Comparison of ENCODE assay signal across 25 cellular contexts in the genomic region with DNA sequence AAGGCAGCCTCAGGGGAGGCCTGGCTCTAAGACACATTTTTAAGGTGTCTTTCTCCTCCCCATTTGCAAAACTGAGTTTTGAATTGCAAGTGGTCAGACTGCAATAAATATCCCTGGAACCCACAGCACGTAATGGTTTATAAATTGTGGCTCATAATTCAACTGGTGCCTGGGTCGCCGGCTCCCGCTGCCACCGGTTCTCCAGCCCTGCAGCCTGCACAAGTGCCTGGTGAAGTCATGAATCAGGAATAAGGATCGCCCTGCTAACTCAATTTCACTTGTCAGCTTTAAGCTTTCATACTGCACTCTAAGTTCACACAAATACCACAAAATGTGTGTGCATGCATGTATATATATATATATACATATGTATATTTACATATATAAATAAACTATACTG.
DNase-seq lines count a peak whose midpoint lies in the region; ATAC-seq, FAIRE-seq and TF ChIP-seq lines count a peak whose summit lies in the region.
"Had no signal": no experiment of that assay in that cellular context is flagged by ENCODE, and none has a peak within 500 bp of the region (broad histone marks: within the 10 kb centered on the region; RNA-seq: fewer than 3 reads in every experiment).

No MANE protein-coding gene starts in this region.

- H4K8ac ChIP-seq in H9 (replicated peaks; ENCODE audit: insufficient read length, low read depth, low read length), result no peak overlapping the region

- H3K27ac ChIP-seq in osteoblast (ENCODE audit: low read depth, low read length), result no peak overlapping the region
- H3K27ac ChIP-seq in testis, result no peak overlapping the region
- H3K27ac ChIP-seq in small intestine (ENCODE audit: low read depth in 1 of 2, low read length in 1 of 2), result no peak overlapping the region
- no peak overlapping the region for H3K27ac ChIP-seq in H9 (ENCODE audit: insufficient read length, low read depth, low read length)
- H3K27ac ChIP-seq: HL-60 had no signal

- H3K4me3 ChIP-seq in osteoblast (ENCODE audit: insufficient read depth, low read length) (no peak overlapping the region), testis (no peak overlapping the region), small intestine (ENCODE audit: low read depth in 1 of 2, low read length in 2 of 2) (no peak overlapping the region)
- H3K4me3 ChIP-seq: GM12878 had no signal

- H3K36me3 ChIP-seq in osteoblast (ENCODE audit: insufficient read depth, low read length) (no peaks in the 10 kb centered on the region), testis (ENCODE audit: low read depth, missing control alignments) (no peaks in the 10 kb centered on the region), small intestine (ENCODE audit: control insufficient read depth in 2 of 2, insufficient read depth in 2 of 2, low read length in 2 of 2) (no peaks in the 10 kb centered on the region)
- H3K36me3 ChIP-seq: BE2C had no signal

- H3K23ac ChIP-seq in H9 (ENCODE audit: insufficient read length, low read depth, low read length), result no peak overlapping the region

- H3K27me3 Mint-ChIP-seq in activated CD8-positive, alpha-beta memory T cell treated with anti-CD3 and anti-CD28 coated beads, Interleukin-2, amount 10 ng/mL, durations not matched to agents 7 days and 5 days, result no peaks in the 10 kb centered on the region
- H3K27me3 Mint-ChIP-seq in chondrocyte (ENCODE audit: low read depth) (peaks cover 6% of the 10 kb centered on the region), T-helper 17 cell (peaks cover 22% of the 10 kb centered on the region), H9 (ENCODE audit: low read depth) (peaks cover 26% of the 10 kb centered on the region)
- H3K27me3 Mint-ChIP-seq: CD4-positive, alpha-beta T cell had no signal

- H3K56ac ChIP-seq in H9 (ENCODE audit: insufficient read length, low read depth, low read length), result no peak overlapping the region

- no peak overlapping the region for H3K18ac ChIP-seq in H9 (ENCODE audit: insufficient read length, low read depth, low read length)

- H3K79me2 ChIP-seq in osteoblast (ENCODE audit: insufficient read depth, low read length) (no peaks in the 10 kb centered on the region), H9 (ENCODE audit: insufficient read depth, low read length) (no peaks in the 10 kb centered on the region)

- intact Hi-C loops in testis (cut with DNase I; ENCODE audit: low total_unique reads), result no loop called here

- no peaks in the 10 kb centered on the region for H3K79me1 ChIP-seq in H9 (ENCODE audit: insufficient read depth, low read depth, low read length, poor library complexity, severe bottlenecking)

- no peak overlapping the region for H2BK15ac ChIP-seq in H9 (ENCODE audit: low read depth, low read length)

- H2AK5ac ChIP-seq in H9 (ENCODE audit: insufficient read length, low read length), result no peak overlapping the region

- peak; percentile 7 for DNase-seq in activated CD8-positive, alpha-beta memory T cell treated with anti-CD3 and anti-CD28 coated beads, Interleukin-2, amount 10 ng/mL, durations not matched to agents 7 days and 5 days
- DNase-seq in activated CD8-positive, alpha-beta memory T cell treated with anti-CD3 and anti-CD28 coated beads, Interleukin-2, amount 50 U/mL, for 4 hours, result no peak
- DNase-seq in chondrocyte (ENCODE audit: low spot score), result peak; percentile 21
- peak; percentile 76 for DNase-seq in osteoblast (ENCODE audit: insufficient read length, low spot score, missing footprints)
- DNase-seq in testis, result peak; percentile 5
- no peak for DNase-seq in T-helper 17 cell
- DNase-seq in small intestine, result no peak
- DNase-seq in H9, result no peak
- DNase-seq: BE2C; CD4-positive, alpha-beta T cell; EL; HFFc6; IMR-90; NCI-H1048; NCI-H1436 treated with DMSO at 0.1 percent for 48 hours; NCI-H2029; NCI-H2171; PC-3; RPMI8226; SHP77 treated with DMSO at 0.1 percent for 48 hours had no signal

- H2AFZ ChIP-seq in osteoblast (ENCODE audit: low read length) (no peak overlapping the region), H9 (ENCODE audit: low read length) (no peak overlapping the region)

- H3K4me2 ChIP-seq in osteoblast (ENCODE audit: insufficient read depth, low read length) (no peak overlapping the region), H9 (ENCODE audit: insufficient read depth, insufficient read length, low read length) (no peak overlapping the region)

- H3K4me1 ChIP-seq in osteoblast (ENCODE audit: insufficient read depth, low read length) (no peaks in the 10 kb centered on the region), testis (no peaks in the 10 kb centered on the region), small intestine (ENCODE audit: control insufficient read depth in 2 of 2, insufficient read depth in 1 of 2, low read depth in 1 of 2, low read length in 1 of 2) (no peaks in the 10 kb centered on the region), H9 (ENCODE audit: insufficient read depth, low read length) (no peaks in the 10 kb centered on the region)
- H3K4me1 ChIP-seq: Caco-2 had no signal

- H4K91ac ChIP-seq in H9 (ENCODE audit: insufficient read length, low read depth, low read length), result no peak overlapping the region

- CTCF ChIA-PET in activated CD8-positive, alpha-beta memory T cell treated with anti-CD3 and anti-CD28 coated beads, Interleukin-2, amount 10 ng/mL, durations not matched to agents 7 days and 5 days (lab: Charles Lee), result no interaction called here

- H3K9me3 Mint-ChIP-seq in activated CD8-positive, alpha-beta memory T cell treated with anti-CD3 and anti-CD28 coated beads, Interleukin-2, amount 10 ng/mL, durations not matched to agents 7 days and 5 days (ENCODE audit: low read depth), result no peaks in the 10 kb centered on the region
- H3K9me3 Mint-ChIP-seq in chondrocyte (ENCODE audit: low read depth) (no peaks in the 10 kb centered on the region), H9 (no peaks in the 10 kb centered on the region; a peak in 1 of 5 replicates)
- H3K9me3 Mint-ChIP-seq: CD4-positive, alpha-beta T cell; HFFc6 had no signal

- no peak overlapping the region for H2BK12ac ChIP-seq in H9 (ENCODE audit: insufficient read length, low read depth, low read length)

- H3K27me3 ChIP-seq in osteoblast (ENCODE audit: insufficient read depth, low read length) (peaks cover 14% of the 10 kb centered on the region), testis (no peaks in the 10 kb centered on the region), small intestine (ENCODE audit: control insufficient read depth in 2 of 2, insufficient read depth in 2 of 2, low read length in 2 of 2) (peaks cover 0 to 3% of the 10 kb centered on the region in 2 donors), H9 (ENCODE audit: insufficient read depth, low read length) (no peaks in the 10 kb centered on the region)
- H3K27me3 ChIP-seq: BE2C had no signal

- H4K20me1 ChIP-seq in osteoblast (ENCODE audit: insufficient read depth, low read length), result no peaks in the 10 kb centered on the region
- H4K20me1 ChIP-seq in H9 (ENCODE audit: control insufficient read depth, insufficient read depth, insufficient read length), result no peaks in the 10 kb centered on the region

- no peaks in the 10 kb centered on the region for H3K9me3 ChIP-seq in osteoblast (ENCODE audit: low read depth, low read length)
- no peaks in the 10 kb centered on the region for H3K9me3 ChIP-seq in testis
- H3K9me3 ChIP-seq in T-helper 17 cell (ENCODE audit: control insufficient read depth, low read length, poor library complexity, severe bottlenecking), result no peaks in the 10 kb centered on the region
- no peaks in the 10 kb centered on the region for H3K9me3 ChIP-seq in small intestine (ENCODE audit: control insufficient read depth, low read depth)
- H3K9me3 ChIP-seq in H9 (ENCODE audit: control insufficient read depth, low read depth, low read length), result no peaks in the 10 kb centered on the region
- H3K9me3 ChIP-seq: BE2C, Caco-2 had no signal

- H4K5ac ChIP-seq in H9 (ENCODE audit: insufficient read length, low read depth, low read length), result no peak overlapping the region

- H3K14ac ChIP-seq in H9 (ENCODE audit: insufficient read depth, low read length), result no peak overlapping the region

- H3K4me3 Mint-ChIP-seq in activated CD8-positive, alpha-beta memory T cell treated with anti-CD3 and anti-CD28 coated beads, Interleukin-2, amount 10 ng/mL, durations not matched to agents 7 days and 5 days, result no peak overlapping the region
- H3K4me3 Mint-ChIP-seq in chondrocyte (ENCODE audit: unreplicated experiment), result no peak overlapping the region
- no peak overlapping the region for H3K4me3 Mint-ChIP-seq in T-helper 17 cell
- no peak overlapping the region for H3K4me3 Mint-ChIP-seq in H9
- H3K4me3 Mint-ChIP-seq: CD4-positive, alpha-beta T cell; HFFc6 had no signal

- H3K4ac ChIP-seq in H9 (ENCODE audit: low read depth, low read length), result no peak overlapping the region

- no peak overlapping the region for H3K27ac Mint-ChIP-seq in activated CD8-positive, alpha-beta memory T cell treated with anti-CD3 and anti-CD28 coated beads, Interleukin-2, amount 10 ng/mL, durations not matched to agents 7 days and 5 days
- no peak overlapping the region for H3K27ac Mint-ChIP-seq in chondrocyte (ENCODE audit: unreplicated experiment)
- H3K27ac Mint-ChIP-seq in T-helper 17 cell, result no peak overlapping the region
- H3K27ac Mint-ChIP-seq in H9, result no peak overlapping the region
- H3K27ac Mint-ChIP-seq: CD4-positive, alpha-beta T cell; HFFc6 had no signal

- H3T11ph ChIP-seq in H9 (ENCODE audit: low read length), result no peak overlapping the region

- no peak for FAIRE-seq in small intestine (lab: Jason Lieb, UNC)
- FAIRE-seq: GM12878, GM18507, H1 had no signal

- H3K23me2 ChIP-seq in H9 (ENCODE audit: insufficient read length, low read depth, low read length, poor library complexity, severe bottlenecking), result no peaks in the 10 kb centered on the region

- H2BK5ac ChIP-seq in H9 (ENCODE audit: insufficient read length, low read length), result no peak overlapping the region

- WGBS in testis, 2 donors, result 88 to 96% methylated on average over 6 of the region's 6 CpGs
- WGBS in small intestine, 3 donors, result 89 to 93% (median 92%) methylated on average over 6 of the region's 6 CpGs
- no CpG with 5 or more reads among the region's 6 CpGs for WGBS in H9 (ENCODE audit: extremely low coverage, insufficient read length, low lambda C conversion rate)

- H2BK20ac ChIP-seq in H9 (ENCODE audit: low read depth, low read length, poor library complexity, severe bottlenecking), result no peak overlapping the region

- no peaks in the 10 kb centered on the region for H3K4me1 Mint-ChIP-seq in activated CD8-positive, alpha-beta memory T cell treated with anti-CD3 and anti-CD28 coated beads, Interleukin-2, amount 10 ng/mL, durations not matched to agents 7 days and 5 days
- no peaks in the 10 kb centered on the region for H3K4me1 Mint-ChIP-seq in chondrocyte (ENCODE audit: low read depth)
- no peaks in the 10 kb centered on the region for H3K4me1 Mint-ChIP-seq in T-helper 17 cell
- H3K4me1 Mint-ChIP-seq in H9, result no peaks in the 10 kb centered on the region; a peak in 1 of 4 replicates

- H3K9ac ChIP-seq in H9 (ENCODE audit: extremely low read depth, insufficient read length, low read length), result no peak overlapping the region

- H2BK120ac ChIP-seq in H9 (ENCODE audit: low read depth, low read length, poor library complexity, severe bottlenecking), result no peak overlapping the region

- H3K36me3 Mint-ChIP-seq in activated CD8-positive, alpha-beta memory T cell treated with anti-CD3 and anti-CD28 coated beads, Interleukin-2, amount 10 ng/mL, durations not matched to agents 7 days and 5 days, result no peaks in the 10 kb centered on the region
- no peaks in the 10 kb centered on the region for H3K36me3 Mint-ChIP-seq in chondrocyte (ENCODE audit: low read depth)
- no peaks in the 10 kb centered on the region for H3K36me3 Mint-ChIP-seq in T-helper 17 cell (ENCODE audit: low read depth)
- H3K36me3 Mint-ChIP-seq in H9 (ENCODE audit: insufficient read depth in 1 of 3, low read depth in 3 of 3), result no peaks in the 10 kb centered on the region

- no peak for ATAC-seq in activated CD8-positive, alpha-beta memory T cell treated with anti-CD3 and anti-CD28 coated beads, Interleukin-2, amount 10 ng/mL, durations not matched to agents 7 days and 5 days
- ATAC-seq in T-helper 17 cell, result no peak
- ATAC-seq: GM12878, PC-3 had no signal

- TF ChIP-seq CTCF in chondrocyte (IDR thresholded peaks at IDR 0.05), result no peak
- TF ChIP-seq CTCF in osteoblast (IDR thresholded peaks at IDR 0.05; ENCODE audit: extremely low read depth, low read depth, low read length), result no peak
- TF ChIP-seq CTCF in testis (IDR thresholded peaks at IDR 0.05), result no peak
- TF ChIP-seq CTCF in H9 (conservative IDR thresholded peaks at IDR 0.05), result no peak

- no peak for TF ChIP-seq POLR2A in testis (IDR thresholded peaks at IDR 0.05)

Comparison
In these comparisons a context has a peak if more than half of its experiments do, and no peak if none do; other contexts are left out.
1. DNase-seq: peak in activated CD8-positive, alpha-beta memory T cell treated with anti-CD3 and anti-CD28 coated beads, Interleukin-2, amount 10 ng/mL, durations not matched to agents 7 days and 5 days (single experiment), chondrocyte (single experiment), osteoblast (single experiment) and testis (single experiment); none in activated CD8-positive, alpha-beta memory T cell treated with anti-CD3 and anti-CD28 coated beads, Interleukin-2, amount 50 U/mL, for 4 hours (single experiment), T-helper 17 cell (0 of 3), small intestine (single experiment) and H9 (single experiment).